ENCODE assay signal across 1 cellular context in the genomic region with DNA sequence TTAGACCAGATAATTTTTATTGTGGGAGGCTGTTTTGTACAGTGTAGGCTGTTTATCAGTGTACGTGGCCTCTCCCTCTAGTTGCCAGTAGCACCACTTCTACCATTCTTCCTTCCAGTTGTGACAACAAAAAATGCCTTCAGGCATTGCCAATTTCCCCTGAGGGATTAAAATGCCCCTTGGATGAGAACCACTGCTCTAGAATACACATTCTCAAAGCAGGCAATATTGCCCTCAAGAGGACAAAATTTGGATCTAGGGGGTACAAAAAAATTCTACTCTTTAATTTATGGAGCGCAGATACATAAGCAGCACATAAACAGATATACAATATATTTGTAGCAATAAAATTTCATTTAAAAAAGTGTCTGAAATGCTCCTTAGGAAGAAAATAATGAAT.
TF ChIP-seq lines count a peak whose summit lies in the region.

No MANE protein-coding gene starts in this region.

TF ChIP-seq in GM12878, 131 proteins besides CTCF, POLR2A, EP300 and RAD21 (continued from another document):
- TF ChIP-seq, protein P1, sequence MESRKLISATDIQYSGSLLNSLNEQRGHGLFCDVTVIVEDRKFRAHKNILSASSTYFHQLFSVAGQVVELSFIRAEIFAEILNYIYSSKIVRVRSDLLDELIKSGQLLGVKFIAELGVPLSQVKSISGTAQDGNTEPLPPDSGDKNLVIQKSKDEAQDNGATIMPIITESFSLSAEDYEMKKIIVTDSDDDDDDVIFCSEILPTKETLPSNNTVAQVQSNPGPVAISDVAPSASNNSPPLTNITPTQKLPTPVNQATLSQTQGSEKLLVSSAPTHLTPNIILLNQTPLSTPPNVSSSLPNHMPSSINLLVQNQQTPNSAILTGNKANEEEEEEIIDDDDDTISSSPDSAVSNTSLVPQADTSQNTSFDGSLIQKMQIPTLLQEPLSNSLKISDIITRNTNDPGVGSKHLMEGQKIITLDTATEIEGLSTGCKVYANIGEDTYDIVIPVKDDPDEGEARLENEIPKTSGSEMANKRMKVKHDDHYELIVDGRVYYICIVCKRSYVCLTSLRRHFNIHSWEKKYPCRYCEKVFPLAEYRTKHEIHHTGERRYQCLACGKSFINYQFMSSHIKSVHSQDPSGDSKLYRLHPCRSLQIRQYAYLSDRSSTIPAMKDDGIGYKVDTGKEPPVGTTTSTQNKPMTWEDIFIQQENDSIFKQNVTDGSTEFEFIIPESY (IDR thresholded peaks at IDR 0.05), result no peak
- TF ChIP-seq JUND (IDR thresholded peaks at IDR 0.05; ENCODE audit: low read depth, low read length) (no peak), NFXL1 (IDR thresholded peaks at IDR 0.05; ENCODE audit: borderline replicate concordance) (no peak)
- TF ChIP-seq, protein P2, sequence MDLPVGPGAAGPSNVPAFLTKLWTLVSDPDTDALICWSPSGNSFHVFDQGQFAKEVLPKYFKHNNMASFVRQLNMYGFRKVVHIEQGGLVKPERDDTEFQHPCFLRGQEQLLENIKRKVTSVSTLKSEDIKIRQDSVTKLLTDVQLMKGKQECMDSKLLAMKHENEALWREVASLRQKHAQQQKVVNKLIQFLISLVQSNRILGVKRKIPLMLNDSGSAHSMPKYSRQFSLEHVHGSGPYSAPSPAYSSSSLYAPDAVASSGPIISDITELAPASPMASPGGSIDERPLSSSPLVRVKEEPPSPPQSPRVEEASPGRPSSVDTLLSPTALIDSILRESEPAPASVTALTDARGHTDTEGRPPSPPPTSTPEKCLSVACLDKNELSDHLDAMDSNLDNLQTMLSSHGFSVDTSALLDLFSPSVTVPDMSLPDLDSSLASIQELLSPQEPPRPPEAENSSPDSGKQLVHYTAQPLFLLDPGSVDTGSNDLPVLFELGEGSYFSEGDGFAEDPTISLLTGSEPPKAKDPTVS (IDR thresholded peaks at IDR 0.05; ENCODE audit: low read depth, low read length), result no peak
TF ChIP-seq in GM12878: peak in this region for 0.
